Comparison of ENCODE assay signal across 11 cellular contexts in the genomic region with DNA sequence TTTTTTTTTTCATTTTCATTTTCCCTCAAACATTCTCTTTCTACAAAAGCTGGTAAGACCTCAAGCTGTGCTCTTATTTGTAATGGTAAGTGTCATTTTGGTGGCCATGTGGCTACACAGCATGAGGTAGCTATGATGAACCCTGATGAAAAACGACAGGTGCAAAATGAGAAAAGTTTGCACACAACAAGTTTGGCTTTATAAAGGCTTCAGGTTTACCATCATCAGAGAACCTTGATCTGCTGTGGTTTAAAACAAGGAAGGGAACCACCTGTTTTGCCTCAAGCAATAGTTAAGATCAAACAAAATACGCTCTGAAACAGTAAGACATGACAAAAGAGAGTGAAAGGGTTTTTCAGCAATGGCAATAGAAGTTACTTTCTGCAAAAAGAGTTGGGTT.
DNase-seq lines count a peak whose midpoint lies in the region; ATAC-seq, FAIRE-seq and TF ChIP-seq lines count a peak whose summit lies in the region.
"Had no signal": no experiment of that assay in that cellular context is flagged by ENCODE, and none has a peak within 500 bp of the region (broad histone marks: within the 10 kb centered on the region; RNA-seq: fewer than 3 reads in every experiment).

No MANE protein-coding gene starts in this region.

- H3K4me2 ChIP-seq in keratinocyte (ENCODE audit: control insufficient read depth, extremely low read depth, insufficient read depth, low read depth, low read length) = no peak overlapping the region

- H3K79me2 ChIP-seq in keratinocyte (ENCODE audit: control insufficient read depth, insufficient read depth, low read length) = no peaks in the 10 kb centered on the region

- ATAC-seq in HG02798 (IDR thresholded peaks at IDR 0.05; ENCODE audit: poor library complexity, unreplicated experiment) = no peak
- ATAC-seq in GM21381 (IDR thresholded peaks at IDR 0.05; ENCODE audit: unreplicated experiment) = no peak
- no peak for ATAC-seq in HG03342 (IDR thresholded peaks at IDR 0.05; ENCODE audit: unreplicated experiment)

- H3K36me3 ChIP-seq in H7 (replicated peaks; ENCODE audit: control insufficient read depth, insufficient read depth, low read length) = no peaks in the 10 kb centered on the region
- H3K36me3 ChIP-seq in keratinocyte (ENCODE audit: control insufficient read depth in 2 of 2, extremely low read depth in 1 of 2, insufficient read depth in 2 of 2, low read length in 2 of 2) = no peaks in the 10 kb centered on the region

- H3K4me1 Mint-ChIP-seq in activated CD4-positive, alpha-beta T cell treated with anti-CD3 and anti-CD28 coated beads, Interleukin-2, amount 10 ng/mL, durations not matched to agents 7 days and 5 days = peaks cover 11% of the 10 kb centered on the region

- CTCF ChIA-PET in activated CD4-positive, alpha-beta T cell treated with anti-CD3 and anti-CD28 coated beads, Interleukin-2, amount 10 ng/mL, durations not matched to agents 7 days and 5 days (lab: Charles Lee) = no interaction called here

- H3K9ac ChIP-seq in keratinocyte (ENCODE audit: control insufficient read depth, extremely low read depth, insufficient read depth, low read length) = no peak overlapping the region

- no peaks in the 10 kb centered on the region for H3K27me3 Mint-ChIP-seq in activated CD4-positive, alpha-beta T cell treated with anti-CD3 and anti-CD28 coated beads, Interleukin-2, amount 10 ng/mL, durations not matched to agents 7 days and 5 days
- H3K27me3 Mint-ChIP-seq: activated CD4-positive, alpha-beta memory T cell treated with anti-CD3 and anti-CD28 coated beads for 36 hours had no signal

- no peaks in the 10 kb centered on the region for H3K9me1 ChIP-seq in keratinocyte (ENCODE audit: control insufficient read depth, extremely low read depth, insufficient read depth, low read length)

- H3K4me3 Mint-ChIP-seq in activated CD4-positive, alpha-beta T cell treated with anti-CD3 and anti-CD28 coated beads, Interleukin-2, amount 10 ng/mL, durations not matched to agents 7 days and 5 days = no peak overlapping the region
- H3K4me3 Mint-ChIP-seq: activated CD4-positive, alpha-beta memory T cell treated with anti-CD3 and anti-CD28 coated beads for 36 hours had no signal

- POLR2A ChIA-PET in activated CD4-positive, alpha-beta T cell treated with anti-CD3 and anti-CD28 coated beads, Interleukin-2, amount 10 ng/mL, durations not matched to agents 7 days and 5 days (lab: Charles Lee) = interaction anchor here (0.6 kb wide), 1 partner anchor 20 kb away, joined by 4 read pairs; no protein-coding TSS in a partner anchor

- no peaks in the 10 kb centered on the region for H3K9me3 ChIP-seq in keratinocyte (ENCODE audit: control insufficient read depth, low read depth, low read length)

- no peak for TF ChIP-seq CTCF in keratinocyte (optimal IDR thresholded peaks at IDR 0.05 in 1 of 3, IDR thresholded peaks at IDR 0.05 in 1 of 3, conservative IDR thresholded peaks at IDR 0.05 in 1 of 3; ENCODE audit: extremely low read depth in 1 of 3, insufficient read depth in 2 of 3, low read length in 3 of 3)

- H2AFZ ChIP-seq in keratinocyte (ENCODE audit: control insufficient read depth, low read length) = peak overlapping the region; percentile 16

- no peak for FAIRE-seq in keratinocyte (lab: Jason Lieb, UNC)

- no peaks in the 10 kb centered on the region for H3K27me3 ChIP-seq in H7 (ENCODE audit: control insufficient read depth, insufficient read depth, low read length)
- no peaks in the 10 kb centered on the region for H3K27me3 ChIP-seq in keratinocyte (ENCODE audit: control insufficient read depth, extremely low read depth, insufficient read depth, low read length)

- H4K20me1 ChIP-seq in keratinocyte (ENCODE audit: control insufficient read depth, extremely low read depth, insufficient read depth, low read length) = no peaks in the 10 kb centered on the region

- peak; percentile 23 for DNase-seq in activated CD4-positive, alpha-beta T cell treated with anti-CD3 and anti-CD28 coated beads, Interleukin-2, amount 10 ng/mL, durations not matched to agents 7 days and 5 days
- no peak for DNase-seq in activated CD4-positive, alpha-beta T cell treated with anti-CD3 and anti-CD28 coated beads for 1 hour
- peak; percentile 21 for DNase-seq in H7
- DNase-seq in NCI-H748 treated with DMSO at 0.1 percent for 48 hours (lab: John Stamatoyannopoulos, UW) = peak; percentile 74
- no peak for DNase-seq in keratinocyte (ENCODE audit: low read depth, low spot score)
- DNase-seq: activated CD4-positive, alpha-beta memory T cell treated with anti-CD3 and anti-CD28 coated beads for 36 hours; kidney; posterior cingulate gyrus had no signal

- dilution Hi-C loops in keratinocyte (cut with MboI; ENCODE audit: extremely low pct_ligation_motif_present, low sequenced_read_pairs) = no loop called here

- peak overlapping the region; percentile 84 for H3K27ac Mint-ChIP-seq in activated CD4-positive, alpha-beta T cell treated with anti-CD3 and anti-CD28 coated beads, Interleukin-2, amount 10 ng/mL, durations not matched to agents 7 days and 5 days
- H3K27ac Mint-ChIP-seq: activated CD4-positive, alpha-beta memory T cell treated with anti-CD3 and anti-CD28 coated beads for 36 hours had no signal

- H3K27ac ChIP-seq in keratinocyte (ENCODE audit: control insufficient read depth, insufficient read depth, low read length) = no peak overlapping the region

- H3K9me3 Mint-ChIP-seq in activated CD4-positive, alpha-beta T cell treated with anti-CD3 and anti-CD28 coated beads, Interleukin-2, amount 10 ng/mL, durations not matched to agents 7 days and 5 days = no peaks in the 10 kb centered on the region
- H3K9me3 Mint-ChIP-seq: activated CD4-positive, alpha-beta memory T cell treated with anti-CD3 and anti-CD28 coated beads for 36 hours had no signal

- no peaks in the 10 kb centered on the region for H3K36me3 Mint-ChIP-seq in activated CD4-positive, alpha-beta T cell treated with anti-CD3 and anti-CD28 coated beads, Interleukin-2, amount 10 ng/mL, durations not matched to agents 7 days and 5 days (ENCODE audit: low read depth)
- H3K36me3 Mint-ChIP-seq: activated CD4-positive, alpha-beta memory T cell treated with anti-CD3 and anti-CD28 coated beads for 36 hours had no signal

- H3K4me3 ChIP-seq in H7 (ENCODE audit: insufficient read depth, low read depth, low read length) (no peak overlapping the region), keratinocyte (ENCODE audit: control insufficient read depth in 2 of 3, extremely low read depth in 1 of 3, insufficient read depth in 2 of 3, low read depth in 1 of 3, low read length in 3 of 3) (no peak overlapping the region)

- no peaks in the 10 kb centered on the region for H3K4me1 ChIP-seq in keratinocyte (ENCODE audit: control insufficient read depth, extremely low read depth, insufficient read depth, low read length)

Comparison
In these comparisons a context has a peak if more than half of its experiments do, and no peak if none do; other contexts are left out.
1. DNase-seq: peak in activated CD4-positive, alpha-beta T cell treated with anti-CD3 and anti-CD28 coated beads, Interleukin-2, amount 10 ng/mL, durations not matched to agents 7 days and 5 days (single experiment), H7 (single experiment) and NCI-H748 treated with DMSO at 0.1 percent for 48 hours (single experiment); none in activated CD4-positive, alpha-beta T cell treated with anti-CD3 and anti-CD28 coated beads for 1 hour (single experiment) and keratinocyte (single experiment).